ENCODE assay signal across 1 cellular context in genomic region chr1:161315841-161316674, GRCh38.
TF ChIP-seq lines count a peak whose summit lies in the region.
"Not testable (repeated sequence)": the region's sequence is repeated elsewhere in the genome, so short reads cannot be mapped to it uniquely, and the experiment has no call there.

No MANE protein-coding gene starts in this region.

TF ChIP-seq in K562, 482 proteins besides CTCF, POLR2A, EP300 and RAD21 (continued from another document):
- not testable (repeated sequence) for TF ChIP-seq ID3 (CRISPR knock-in tag; IDR thresholded peaks at IDR 0.05)
- TF ChIP-seq ID3 (tag; IDR thresholded peaks at IDR 0.05) (peak; percentile 81; the same call in 1 of the 2 replicates), KDM1A (IDR thresholded peaks at IDR 0.05) (peak in 1 of 2 experiments; percentile 48; a peak in 1 of 4 replicates), MLLT1 (IDR thresholded peaks at IDR 0.05) (0 out of 4 replicates have a peak, but pooled peaks of 1 of the 2 experiments have one; percentile 28), ATF4 (CRISPR knock-in tag; IDR thresholded peaks at IDR 0.05) (peak; percentile 45; the same call in 1 of the 2 replicates), CREM (IDR thresholded peaks at IDR 0.05; ENCODE audit: low read depth) (0 out of 2 replicates have a peak, but pooled peaks have one; percentile 45)
TF ChIP-seq in K562: peak in this region for 33; not testable (repeated sequence) for 449.
